In genomic region chr19:8505680-8506401, GRCh38 we compare ENCODE assay signal across 1 cellular context.
TF ChIP-seq lines count a peak whose summit lies in the region.

No MANE protein-coding gene starts in this region.

TF ChIP-seq in HepG2, 621 proteins besides CTCF, POLR2A, EP300 and RAD21 (continued from another document and continues in another):
- TF ChIP-seq, protein P1, sequence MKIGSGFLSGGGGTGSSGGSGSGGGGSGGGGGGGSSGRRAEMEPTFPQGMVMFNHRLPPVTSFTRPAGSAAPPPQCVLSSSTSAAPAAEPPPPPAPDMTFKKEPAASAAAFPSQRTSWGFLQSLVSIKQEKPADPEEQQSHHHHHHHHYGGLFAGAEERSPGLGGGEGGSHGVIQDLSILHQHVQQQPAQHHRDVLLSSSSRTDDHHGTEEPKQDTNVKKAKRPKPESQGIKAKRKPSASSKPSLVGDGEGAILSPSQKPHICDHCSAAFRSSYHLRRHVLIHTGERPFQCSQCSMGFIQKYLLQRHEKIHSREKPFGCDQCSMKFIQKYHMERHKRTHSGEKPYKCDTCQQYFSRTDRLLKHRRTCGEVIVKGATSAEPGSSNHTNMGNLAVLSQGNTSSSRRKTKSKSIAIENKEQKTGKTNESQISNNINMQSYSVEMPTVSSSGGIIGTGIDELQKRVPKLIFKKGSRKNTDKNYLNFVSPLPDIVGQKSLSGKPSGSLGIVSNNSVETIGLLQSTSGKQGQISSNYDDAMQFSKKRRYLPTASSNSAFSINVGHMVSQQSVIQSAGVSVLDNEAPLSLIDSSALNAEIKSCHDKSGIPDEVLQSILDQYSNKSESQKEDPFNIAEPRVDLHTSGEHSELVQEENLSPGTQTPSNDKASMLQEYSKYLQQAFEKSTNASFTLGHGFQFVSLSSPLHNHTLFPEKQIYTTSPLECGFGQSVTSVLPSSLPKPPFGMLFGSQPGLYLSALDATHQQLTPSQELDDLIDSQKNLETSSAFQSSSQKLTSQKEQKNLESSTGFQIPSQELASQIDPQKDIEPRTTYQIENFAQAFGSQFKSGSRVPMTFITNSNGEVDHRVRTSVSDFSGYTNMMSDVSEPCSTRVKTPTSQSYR (CRISPR knock-in tag; IDR thresholded peaks at IDR 0.05; ENCODE audit: borderline replicate concordance), result peak; percentile 46; the same call in 1 of the 2 replicates
- TF ChIP-seq TFDP1 (CRISPR knock-in tag; IDR thresholded peaks at IDR 0.05; ENCODE audit: borderline replicate concordance) (no peak), ZNF34 (CRISPR knock-in tag; IDR thresholded peaks at IDR 0.05; ENCODE audit: borderline replicate concordance) (no peak), NR2F2 (IDR thresholded peaks at IDR 0.05; ENCODE audit: borderline replicate concordance, low read depth) (peak; percentile 12; the same call in 1 of the 2 replicates), HMGXB4 (CRISPR knock-in tag; IDR thresholded peaks at IDR 0.05; ENCODE audit: borderline replicate concordance in 1 of 2, low read depth in 1 of 2) (peak; percentile 87 to 88), ZKSCAN8 (CRISPR knock-in tag; IDR thresholded peaks at IDR 0.05; ENCODE audit: borderline replicate concordance) (no peak), RELA (CRISPR knock-in tag; IDR thresholded peaks at IDR 0.05) (no peak), HNF4G (IDR thresholded peaks at IDR 0.05; ENCODE audit: borderline replicate concordance, low read depth, low read length) (no peak), HNF4G (CRISPR knock-in tag; IDR thresholded peaks at IDR 0.05; ENCODE audit: borderline replicate concordance, low read depth) (0 out of 2 replicates have a peak, but pooled peaks have one; percentile 1), ZBTB20 (CRISPR knock-in tag; IDR thresholded peaks at IDR 0.05; ENCODE audit: borderline replicate concordance, low read depth) (peak; percentile 20; the same call in 1 of the 2 replicates), ZNF674 (CRISPR knock-in tag; IDR thresholded peaks at IDR 0.05; ENCODE audit: low read depth) (no peak), ZNF878 (CRISPR knock-in tag; IDR thresholded peaks at IDR 0.05) (peak; percentile 66; the same call in 1 of the 2 replicates), KDM2A (CRISPR knock-in tag; IDR thresholded peaks at IDR 0.05; ENCODE audit: borderline replicate concordance, low read depth) (peak; percentile 75), TBP (CRISPR knock-in tag; IDR thresholded peaks at IDR 0.05) (no peak), E2F5 (CRISPR knock-in tag; conservative IDR thresholded peaks at IDR 0.05) (no peak), ZFP36L1 (CRISPR knock-in tag; IDR thresholded peaks at IDR 0.05) (no peak), TIGD3 (CRISPR knock-in tag; IDR thresholded peaks at IDR 0.05; ENCODE audit: borderline replicate concordance) (no peak), ZNF501 (CRISPR knock-in tag; IDR thresholded peaks at IDR 0.05) (peak; percentile 82; the same call in 1 of the 2 replicates), NCOA5 (CRISPR knock-in tag; IDR thresholded peaks at IDR 0.05) (no peak), NAIF1 (CRISPR knock-in tag; IDR thresholded peaks at IDR 0.05; ENCODE audit: borderline replicate concordance) (no peak), ZNF616 (CRISPR knock-in tag; IDR thresholded peaks at IDR 0.05; ENCODE audit: low read depth) (0 out of 2 replicates have a peak, but pooled peaks have one; percentile 24), PAX8 (CRISPR knock-in tag; IDR thresholded peaks at IDR 0.05; ENCODE audit: borderline replicate concordance) (no peak), SNAI1 (CRISPR knock-in tag; IDR thresholded peaks at IDR 0.05; ENCODE audit: borderline replicate concordance) (no peak), RBFOX2 (IDR thresholded peaks at IDR 0.05; ENCODE audit: low read depth, low read length) (peak; percentile 66), ESRRA (CRISPR knock-in tag; IDR thresholded peaks at IDR 0.05; ENCODE audit: low read depth) (no peak), ZNF7 (CRISPR knock-in tag; IDR thresholded peaks at IDR 0.05) (no peak), WIZ (CRISPR knock-in tag; IDR thresholded peaks at IDR 0.05) (no peak), ELK4 (CRISPR knock-in tag; IDR thresholded peaks at IDR 0.05; ENCODE audit: borderline replicate concordance) (no peak), ZNF577 (CRISPR knock-in tag; IDR thresholded peaks at IDR 0.05; ENCODE audit: borderline replicate concordance, low read depth) (no peak), ZFP41 (CRISPR knock-in tag; IDR thresholded peaks at IDR 0.05; ENCODE audit: borderline replicate concordance) (no peak)
- TF ChIP-seq, protein P2, sequence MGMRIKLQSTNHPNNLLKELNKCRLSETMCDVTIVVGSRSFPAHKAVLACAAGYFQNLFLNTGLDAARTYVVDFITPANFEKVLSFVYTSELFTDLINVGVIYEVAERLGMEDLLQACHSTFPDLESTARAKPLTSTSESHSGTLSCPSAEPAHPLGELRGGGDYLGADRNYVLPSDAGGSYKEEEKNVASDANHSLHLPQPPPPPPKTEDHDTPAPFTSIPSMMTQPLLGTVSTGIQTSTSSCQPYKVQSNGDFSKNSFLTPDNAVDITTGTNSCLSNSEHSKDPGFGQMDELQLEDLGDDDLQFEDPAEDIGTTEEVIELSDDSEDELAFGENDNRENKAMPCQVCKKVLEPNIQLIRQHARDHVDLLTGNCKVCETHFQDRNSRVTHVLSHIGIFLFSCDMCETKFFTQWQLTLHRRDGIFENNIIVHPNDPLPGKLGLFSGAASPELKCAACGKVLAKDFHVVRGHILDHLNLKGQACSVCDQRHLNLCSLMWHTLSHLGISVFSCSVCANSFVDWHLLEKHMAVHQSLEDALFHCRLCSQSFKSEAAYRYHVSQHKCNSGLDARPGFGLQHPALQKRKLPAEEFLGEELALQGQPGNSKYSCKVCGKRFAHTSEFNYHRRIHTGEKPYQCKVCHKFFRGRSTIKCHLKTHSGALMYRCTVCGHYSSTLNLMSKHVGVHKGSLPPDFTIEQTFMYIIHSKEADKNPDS (CRISPR knock-in tag; IDR thresholded peaks at IDR 0.05), result no peak
- TF ChIP-seq, protein P3, sequence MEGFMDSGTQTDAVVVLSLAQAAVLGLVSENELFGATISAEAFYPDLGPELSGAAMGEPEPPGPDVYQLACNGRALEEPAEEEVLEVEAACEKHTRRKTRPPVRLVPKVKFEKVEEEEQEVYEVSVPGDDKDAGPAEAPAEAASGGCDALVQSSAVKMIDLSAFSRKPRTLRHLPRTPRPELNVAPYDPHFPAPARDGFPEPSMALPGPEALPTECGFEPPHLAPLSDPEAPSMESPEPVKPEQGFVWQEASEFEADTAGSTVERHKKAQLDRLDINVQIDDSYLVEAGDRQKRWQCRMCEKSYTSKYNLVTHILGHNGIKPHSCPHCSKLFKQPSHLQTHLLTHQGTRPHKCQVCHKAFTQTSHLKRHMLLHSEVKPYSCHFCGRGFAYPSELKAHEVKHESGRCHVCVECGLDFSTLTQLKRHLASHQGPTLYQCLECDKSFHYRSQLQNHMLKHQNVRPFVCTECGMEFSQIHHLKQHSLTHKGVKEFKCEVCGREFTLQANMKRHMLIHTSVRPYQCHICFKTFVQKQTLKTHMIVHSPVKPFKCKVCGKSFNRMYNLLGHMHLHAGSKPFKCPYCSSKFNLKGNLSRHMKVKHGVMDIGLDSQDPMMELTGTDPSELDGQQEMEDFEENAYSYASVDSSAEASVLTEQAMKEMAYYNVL (CRISPR knock-in tag; IDR thresholded peaks at IDR 0.05; ENCODE audit: borderline replicate concordance), result 0 out of 2 replicates have a peak, but pooled peaks have one; percentile 69
- TF ChIP-seq, protein P4, sequence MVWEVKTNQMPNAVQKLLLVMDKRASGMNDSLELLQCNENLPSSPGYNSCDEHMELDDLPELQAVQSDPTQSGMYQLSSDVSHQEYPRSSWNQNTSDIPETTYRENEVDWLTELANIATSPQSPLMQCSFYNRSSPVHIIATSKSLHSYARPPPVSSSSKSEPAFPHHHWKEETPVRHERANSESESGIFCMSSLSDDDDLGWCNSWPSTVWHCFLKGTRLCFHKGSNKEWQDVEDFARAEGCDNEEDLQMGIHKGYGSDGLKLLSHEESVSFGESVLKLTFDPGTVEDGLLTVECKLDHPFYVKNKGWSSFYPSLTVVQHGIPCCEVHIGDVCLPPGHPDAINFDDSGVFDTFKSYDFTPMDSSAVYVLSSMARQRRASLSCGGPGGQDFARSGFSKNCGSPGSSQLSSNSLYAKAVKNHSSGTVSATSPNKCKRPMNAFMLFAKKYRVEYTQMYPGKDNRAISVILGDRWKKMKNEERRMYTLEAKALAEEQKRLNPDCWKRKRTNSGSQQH (CRISPR knock-in tag; IDR thresholded peaks at IDR 0.05; ENCODE audit: low read depth), result no peak
- TF ChIP-seq, protein P5, sequence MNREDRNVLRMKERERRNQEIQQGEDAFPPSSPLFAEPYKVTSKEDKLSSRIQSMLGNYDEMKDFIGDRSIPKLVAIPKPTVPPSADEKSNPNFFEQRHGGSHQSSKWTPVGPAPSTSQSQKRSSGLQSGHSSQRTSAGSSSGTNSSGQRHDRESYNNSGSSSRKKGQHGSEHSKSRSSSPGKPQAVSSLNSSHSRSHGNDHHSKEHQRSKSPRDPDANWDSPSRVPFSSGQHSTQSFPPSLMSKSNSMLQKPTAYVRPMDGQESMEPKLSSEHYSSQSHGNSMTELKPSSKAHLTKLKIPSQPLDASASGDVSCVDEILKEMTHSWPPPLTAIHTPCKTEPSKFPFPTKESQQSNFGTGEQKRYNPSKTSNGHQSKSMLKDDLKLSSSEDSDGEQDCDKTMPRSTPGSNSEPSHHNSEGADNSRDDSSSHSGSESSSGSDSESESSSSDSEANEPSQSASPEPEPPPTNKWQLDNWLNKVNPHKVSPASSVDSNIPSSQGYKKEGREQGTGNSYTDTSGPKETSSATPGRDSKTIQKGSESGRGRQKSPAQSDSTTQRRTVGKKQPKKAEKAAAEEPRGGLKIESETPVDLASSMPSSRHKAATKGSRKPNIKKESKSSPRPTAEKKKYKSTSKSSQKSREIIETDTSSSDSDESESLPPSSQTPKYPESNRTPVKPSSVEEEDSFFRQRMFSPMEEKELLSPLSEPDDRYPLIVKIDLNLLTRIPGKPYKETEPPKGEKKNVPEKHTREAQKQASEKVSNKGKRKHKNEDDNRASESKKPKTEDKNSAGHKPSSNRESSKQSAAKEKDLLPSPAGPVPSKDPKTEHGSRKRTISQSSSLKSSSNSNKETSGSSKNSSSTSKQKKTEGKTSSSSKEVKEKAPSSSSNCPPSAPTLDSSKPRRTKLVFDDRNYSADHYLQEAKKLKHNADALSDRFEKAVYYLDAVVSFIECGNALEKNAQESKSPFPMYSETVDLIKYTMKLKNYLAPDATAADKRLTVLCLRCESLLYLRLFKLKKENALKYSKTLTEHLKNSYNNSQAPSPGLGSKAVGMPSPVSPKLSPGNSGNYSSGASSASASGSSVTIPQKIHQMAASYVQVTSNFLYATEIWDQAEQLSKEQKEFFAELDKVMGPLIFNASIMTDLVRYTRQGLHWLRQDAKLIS (CRISPR knock-in tag; IDR thresholded peaks at IDR 0.05), result no peak
- TF ChIP-seq, protein P6, sequence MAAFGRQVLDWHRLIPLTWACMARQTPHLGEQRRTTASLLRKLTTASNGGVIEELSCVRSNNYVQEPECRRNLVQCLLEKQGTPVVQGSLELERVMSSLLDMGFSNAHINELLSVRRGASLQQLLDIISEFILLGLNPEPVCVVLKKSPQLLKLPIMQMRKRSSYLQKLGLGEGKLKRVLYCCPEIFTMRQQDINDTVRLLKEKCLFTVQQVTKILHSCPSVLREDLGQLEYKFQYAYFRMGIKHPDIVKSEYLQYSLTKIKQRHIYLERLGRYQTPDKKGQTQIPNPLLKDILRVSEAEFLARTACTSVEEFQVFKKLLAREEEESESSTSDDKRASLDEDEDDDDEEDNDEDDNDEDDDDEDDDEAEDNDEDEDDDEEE (CRISPR knock-in tag; IDR thresholded peaks at IDR 0.05), result no peak
